In the genomic region with DNA sequence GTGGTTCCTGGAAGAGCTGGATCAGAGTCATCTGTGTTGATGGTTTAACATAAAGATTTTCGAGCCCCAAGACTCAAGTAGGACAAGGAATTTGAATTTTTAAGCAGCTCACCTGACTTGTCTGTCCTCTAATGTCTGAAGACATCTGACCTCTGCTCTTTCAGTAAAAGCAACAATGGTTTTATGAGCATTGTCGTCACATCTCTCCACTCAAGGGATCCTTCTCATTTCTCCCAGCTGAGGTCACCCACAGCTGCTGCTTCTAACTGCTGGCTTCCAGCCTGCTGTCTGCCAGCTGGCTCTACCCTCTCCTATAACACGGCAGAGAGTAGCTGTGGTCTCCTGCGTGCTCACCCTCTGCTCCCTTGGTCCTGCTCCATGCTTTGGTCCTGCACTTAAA, we compare ENCODE assay signal across 9 cellular contexts. TPM values are rescaled to one million over a fixed set of nuclear protein-coding genes. Genes with fewer than 3 reads are reported as not detected.
DNase-seq lines count a peak whose midpoint lies in the region; ATAC-seq and TF ChIP-seq lines count a peak whose summit lies in the region.
"Had no signal": no experiment of that assay in that cellular context is flagged by ENCODE, and none has a peak within 500 bp of the region (broad histone marks: within the 10 kb centered on the region; RNA-seq: fewer than 3 reads in every experiment).

No MANE protein-coding gene starts in this region.

- H3K36me3 ChIP-seq in breast epithelium (no peaks in the 10 kb centered on the region), gastroesophageal sphincter (no peaks in the 10 kb centered on the region)
- H3K36me3 ChIP-seq: BLaER1 treated with 17β-estradiol and CSF1 and Interleukin-3, amounts not matched to agents 10 nM and 100 nM had no signal

- TF ChIP-seq POLR2A in breast epithelium (IDR thresholded peaks at IDR 0.05) (no peak), gastroesophageal sphincter (IDR thresholded peaks at IDR 0.05) (no peak)

- no TSS peak for BruUV-seq in MCF 10A (replicated peaks; lab: Mats Ljungman, UMichigan)

- POLR2A ChIA-PET in MCF 10A (lab: Yijun Ruan, JAX), result no interaction called here
- POLR2A ChIA-PET in activated CD4-positive, alpha-beta memory T cell treated with anti-CD3 and anti-CD28 coated beads for 36 hours (lab: Charles Lee), result no interaction called here

- H3K9me3 ChIP-seq in breast epithelium (no peaks in the 10 kb centered on the region), gastroesophageal sphincter (no peaks in the 10 kb centered on the region)

- H3K36me3 Mint-ChIP-seq in MCF 10A (ENCODE audit: insufficient read depth, unreplicated experiment), result no peaks in the 10 kb centered on the region
- H3K36me3 Mint-ChIP-seq in activated CD4-positive, alpha-beta memory T cell treated with anti-CD3 and anti-CD28 coated beads for 36 hours, result no peaks in the 10 kb centered on the region

- DNase-seq in MCF 10A (ENCODE audit: unreplicated experiment) (peak; percentile 69), breast epithelium (ENCODE audit: low spot score in 2 of 2) (no peak), SHP77 treated with DMSO at 0.1 percent for 48 hours (lab: John Stamatoyannopoulos, UW) (peak; percentile 95), sciatic nerve (ENCODE audit: low spot score) (peak; percentile 61)
- no peak for DNase-seq in activated CD4-positive, alpha-beta memory T cell treated with anti-CD3 and anti-CD28 coated beads for 36 hours

- no peaks in the 10 kb centered on the region for H3K27me3 Mint-ChIP-seq in MCF 10A (ENCODE audit: insufficient read depth, unreplicated experiment)
- H3K27me3 Mint-ChIP-seq in activated CD4-positive, alpha-beta memory T cell treated with anti-CD3 and anti-CD28 coated beads for 36 hours, result peaks cover 6% of the 10 kb centered on the region

- no peaks in the 10 kb centered on the region for H3K9me3 Mint-ChIP-seq in MCF 10A (ENCODE audit: unreplicated experiment)
- no peaks in the 10 kb centered on the region for H3K9me3 Mint-ChIP-seq in activated CD4-positive, alpha-beta memory T cell treated with anti-CD3 and anti-CD28 coated beads for 36 hours

- no peak for TF ChIP-seq CTCF in MCF 10A (IDR thresholded peaks at IDR 0.05; ENCODE audit: unreplicated experiment)
- TF ChIP-seq CTCF in breast epithelium (IDR thresholded peaks at IDR 0.05), result no peak
- TF ChIP-seq CTCF in gastroesophageal sphincter (IDR thresholded peaks at IDR 0.05), result no peak

- no peak overlapping the region for H3K4me3 Mint-ChIP-seq in MCF 10A (ENCODE audit: unreplicated experiment)
- no peak overlapping the region for H3K4me3 Mint-ChIP-seq in activated CD4-positive, alpha-beta memory T cell treated with anti-CD3 and anti-CD28 coated beads for 36 hours

- H3K27ac ChIP-seq in breast epithelium, result no peak overlapping the region
- H3K27ac ChIP-seq in gastroesophageal sphincter, result peak overlapping the region in 2 of 4 donors; percentile 26 to 50
- H3K27ac ChIP-seq: BLaER1 treated with 17β-estradiol and CSF1 and Interleukin-3, amounts not matched to agents 10 nM and 100 nM had no signal

- no peaks in the 10 kb centered on the region for H3K27me3 ChIP-seq in breast epithelium
- H3K27me3 ChIP-seq in gastroesophageal sphincter, result no peaks in the 10 kb centered on the region
- H3K27me3 ChIP-seq: BLaER1 treated with 17β-estradiol and CSF1 and Interleukin-3, amounts not matched to agents 10 nM and 100 nM had no signal

- peaks cover 31% of the 10 kb centered on the region for H3K4me1 Mint-ChIP-seq in MCF 10A (ENCODE audit: insufficient read depth, unreplicated experiment)
- no peaks in the 10 kb centered on the region for H3K4me1 Mint-ChIP-seq in activated CD4-positive, alpha-beta memory T cell treated with anti-CD3 and anti-CD28 coated beads for 36 hours (ENCODE audit: low read depth)

- intact Hi-C loops in MCF 10A (cut with micrococcal nuclease), result loop anchor here (1.0 to 10.0 kb wide), 5 partner anchors 21 to 1902 kb away; no protein-coding TSS in a partner anchor
- intact Hi-C loops in breast epithelium (cut with DNase I; ENCODE audit: low total_unique reads), result loop anchor here (5.0 kb wide), 1 partner anchor 302 kb away; no protein-coding TSS in a partner anchor
- intact Hi-C loops in sciatic nerve (cut with DNase I), result no loop called here
- intact Hi-C loops in activated CD4-positive, alpha-beta memory T cell treated with anti-CD3 and anti-CD28 coated beads for 36 hours (cut with micrococcal nuclease), result loop anchor here (1.0 kb wide), 1 partner anchor 113 kb away; no protein-coding TSS in a partner anchor

- H3K27ac Mint-ChIP-seq in MCF 10A (ENCODE audit: low read depth, unreplicated experiment), result no peak overlapping the region
- no peak overlapping the region for H3K27ac Mint-ChIP-seq in activated CD4-positive, alpha-beta memory T cell treated with anti-CD3 and anti-CD28 coated beads for 36 hours

- CTCF ChIA-PET in MCF 10A (lab: Yijun Ruan, JAX), result interaction anchor here (0.6 to 8.8 kb wide), 29 partner anchors 9 to 739 kb away, joined by 3 to 116 read pairs (median 4); no protein-coding TSS in a partner anchor
- CTCF ChIA-PET in activated CD4-positive, alpha-beta memory T cell treated with anti-CD3 and anti-CD28 coated beads for 36 hours (lab: Charles Lee), result interaction anchor here (0.9 to 1.9 kb wide), 8 partner anchors 8 to 309 kb away, joined by 3 to 16 read pairs (median 4); no protein-coding TSS in a partner anchor

- H3K4me1 ChIP-seq in breast epithelium (no peaks in the 10 kb centered on the region), gastroesophageal sphincter (peaks cover 0 to 26% (median 9%) of the 10 kb centered on the region in 3 donors)

- no peak for TF ChIP-seq EP300 in gastroesophageal sphincter (IDR thresholded peaks at IDR 0.05)

- 10 to 11% methylated on average over 4 of the region's 4 CpGs for WGBS in gastroesophageal sphincter (ENCODE audit: low coverage in 1 of 2), 2 donors

- ATAC-seq in gastroesophageal sphincter, result peak; percentile 83
- peak; percentile 94 for ATAC-seq in sciatic nerve
- ATAC-seq in HG03139 (IDR thresholded peaks at IDR 0.05; ENCODE audit: unreplicated experiment), result no peak
- ATAC-seq in HG03469 (IDR thresholded peaks at IDR 0.05; ENCODE audit: unreplicated experiment), result no peak

- H3K4me3 ChIP-seq in breast epithelium (no peak overlapping the region), gastroesophageal sphincter (no peak overlapping the region)
- H3K4me3 ChIP-seq: BLaER1 treated with 17β-estradiol and CSF1 and Interleukin-3, amounts not matched to agents 10 nM and 100 nM had no signal

RNA-seq across cellular contexts. Expression of gene HDAC2, which starts 24.7 kb away (rescaled TPM):
- total RNA-seq in MCF 10A (2022), result 105 and 118 TPM in 2 replicates
- total RNA-seq in breast epithelium, result 10 to 100 TPM; 37.9 to 66.5 (median 63.5) TPM
- 10 to 100 TPM; 44.7 to 71.2 (median 52.5) TPM for total RNA-seq in gastroesophageal sphincter
- total RNA-seq in sciatic nerve, result 62.9 TPM
- total RNA-seq in activated CD4-positive, alpha-beta memory T cell treated with anti-CD3 and anti-CD28 coated beads for 36 hours, result 10 to 100 TPM; 93.7 to 95.1 TPM

Comparison
In these comparisons a context has a peak if more than half of its experiments do, and no peak if none do; other contexts are left out.
1. DNase-seq: peak in MCF 10A (single experiment), SHP77 treated with DMSO at 0.1 percent for 48 hours (single experiment) and sciatic nerve (single experiment); none in breast epithelium (0 of 2) and activated CD4-positive, alpha-beta memory T cell treated with anti-CD3 and anti-CD28 coated beads for 36 hours (single experiment).
2. ATAC-seq: peak in gastroesophageal sphincter (single experiment) and sciatic nerve (single experiment); none in HG03139 (single experiment) and HG03469 (single experiment).